Comparison of ENCODE assay signal across 17 cellular contexts in the genomic region with DNA sequence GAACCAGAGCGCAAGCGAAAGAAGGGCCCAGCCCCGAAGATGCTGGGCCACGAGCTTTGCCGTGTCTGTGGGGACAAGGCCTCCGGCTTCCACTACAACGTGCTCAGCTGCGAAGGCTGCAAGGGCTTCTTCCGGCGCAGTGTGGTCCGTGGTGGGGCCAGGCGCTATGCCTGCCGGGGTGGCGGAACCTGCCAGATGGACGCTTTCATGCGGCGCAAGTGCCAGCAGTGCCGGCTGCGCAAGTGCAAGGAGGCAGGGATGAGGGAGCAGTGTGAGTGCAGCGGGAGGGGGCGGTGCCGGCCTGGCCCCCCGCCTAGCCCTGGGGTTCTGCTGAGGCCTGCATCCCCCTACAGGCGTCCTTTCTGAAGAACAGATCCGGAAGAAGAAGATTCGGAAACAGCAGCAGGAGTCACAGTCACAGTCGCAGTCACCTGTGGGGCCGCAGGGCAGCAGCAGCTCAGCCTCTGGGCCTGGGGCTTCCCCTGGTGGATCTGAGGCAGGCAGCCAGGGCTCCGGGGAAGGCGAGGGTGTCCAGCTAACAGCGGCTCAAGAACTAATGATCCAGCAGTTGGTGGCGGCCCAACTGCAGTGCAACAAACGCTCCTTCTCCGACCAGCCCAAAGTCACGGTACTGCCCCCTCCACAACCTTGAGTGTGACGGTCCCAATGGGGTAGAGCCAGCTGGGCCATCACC. TPM values are rescaled to one million over a fixed set of nuclear protein-coding genes. Genes with fewer than 3 reads are reported as not detected.
DNase-seq lines count a peak whose midpoint lies in the region; ATAC-seq and TF ChIP-seq lines count a peak whose summit lies in the region.
"Had no signal": no experiment of that assay in that cellular context is flagged by ENCODE, and none has a peak within 500 bp of the region (broad histone marks: within the 10 kb centered on the region; RNA-seq: fewer than 3 reads in every experiment).

No MANE protein-coding gene starts in this region.

- no peak overlapping the region for H3K27ac ChIP-seq in neural progenitor cell
- H3K27ac ChIP-seq: suprapubic skin, VCaP had no signal

- peaks cover 21% of the 10 kb centered on the region for H3F3A ChIP-seq in neural progenitor cell (ENCODE audit: low read depth)

- peaks cover 18% of the 10 kb centered on the region for H3K4me1 Mint-ChIP-seq in activated CD4-positive, alpha-beta T cell treated with anti-CD3 and anti-CD28 coated beads, Interleukin-2, amount 10 ng/mL, durations not matched to agents 24 days and 14 days
- H3K4me1 Mint-ChIP-seq in activated T-helper 17 cell treated with anti-CD3 and anti-CD28 coated beads, Interleukin-2, amount 50 U/mL, for 72 hours = peaks cover 14% of the 10 kb centered on the region
- peaks cover 6% of the 10 kb centered on the region for H3K4me1 Mint-ChIP-seq in neural progenitor cell

- no peaks in the 10 kb centered on the region for H3K4me1 ChIP-seq in neural progenitor cell

- TF ChIP-seq CTCF in neural progenitor cell (IDR thresholded peaks at IDR 0.05) = no peak

- H3K4me3 Mint-ChIP-seq in activated CD4-positive, alpha-beta T cell treated with anti-CD3 and anti-CD28 coated beads, Interleukin-2, amount 10 ng/mL, durations not matched to agents 24 days and 14 days = peak overlapping the region; percentile 5
- peak overlapping the region; percentile 92 for H3K4me3 Mint-ChIP-seq in activated T-helper 17 cell treated with anti-CD3 and anti-CD28 coated beads, Interleukin-2, amount 50 U/mL, for 72 hours
- H3K4me3 Mint-ChIP-seq in neural progenitor cell = peak overlapping the region; percentile 99

- H3K4me3 ChIP-seq in neural progenitor cell = no peak overlapping the region
- H3K4me3 ChIP-seq: suprapubic skin had no signal

- intact Hi-C loops in activated CD4-positive, alpha-beta T cell treated with anti-CD3 and anti-CD28 coated beads, Interleukin-2, amount 10 ng/mL, durations not matched to agents 24 days and 14 days (cut with micrococcal nuclease) = no loop called here

- no peak overlapping the region for H3K9ac ChIP-seq in neural progenitor cell

- no peaks in the 10 kb centered on the region for H3K9me3 ChIP-seq in neural progenitor cell (ENCODE audit: low read depth)
- H3K9me3 ChIP-seq: suprapubic skin had no signal

- no peaks in the 10 kb centered on the region for H3K9me3 Mint-ChIP-seq in activated CD4-positive, alpha-beta T cell treated with anti-CD3 and anti-CD28 coated beads, Interleukin-2, amount 10 ng/mL, durations not matched to agents 24 days and 14 days
- no peaks in the 10 kb centered on the region for H3K9me3 Mint-ChIP-seq in activated T-helper 17 cell treated with anti-CD3 and anti-CD28 coated beads, Interleukin-2, amount 50 U/mL, for 72 hours
- no peaks in the 10 kb centered on the region for H3K9me3 Mint-ChIP-seq in neural progenitor cell

- no peaks in the 10 kb centered on the region for H3K36me3 ChIP-seq in neural progenitor cell

- no peak overlapping the region for H3K4me2 ChIP-seq in neural progenitor cell

- no peak overlapping the region for H2AFZ ChIP-seq in neural progenitor cell (replicated peaks)

- no peak overlapping the region for H3K27ac Mint-ChIP-seq in activated CD4-positive, alpha-beta T cell treated with anti-CD3 and anti-CD28 coated beads, Interleukin-2, amount 10 ng/mL, durations not matched to agents 24 days and 14 days
- H3K27ac Mint-ChIP-seq in activated T-helper 17 cell treated with anti-CD3 and anti-CD28 coated beads, Interleukin-2, amount 50 U/mL, for 72 hours = peak overlapping the region; percentile 8
- no peak overlapping the region for H3K27ac Mint-ChIP-seq in neural progenitor cell

- no peak for ATAC-seq in activated T-helper 17 cell treated with anti-CD3 and anti-CD28 coated beads, Interleukin-2, amount 50 U/mL, for 72 hours (replicated peaks)
- ATAC-seq in HG03442 (IDR thresholded peaks at IDR 0.05; ENCODE audit: unreplicated experiment) = no peak

- peaks cover 40% of the 10 kb centered on the region for H3K36me3 Mint-ChIP-seq in activated CD4-positive, alpha-beta T cell treated with anti-CD3 and anti-CD28 coated beads, Interleukin-2, amount 10 ng/mL, durations not matched to agents 24 days and 14 days (ENCODE audit: low read depth)
- peaks cover 62% of the 10 kb centered on the region for H3K36me3 Mint-ChIP-seq in activated T-helper 17 cell treated with anti-CD3 and anti-CD28 coated beads, Interleukin-2, amount 50 U/mL, for 72 hours (ENCODE audit: low read depth)
- H3K36me3 Mint-ChIP-seq in neural progenitor cell = peaks cover 22% of the 10 kb centered on the region

- H3K79me2 ChIP-seq in neural progenitor cell (ENCODE audit: low read depth) = no peaks in the 10 kb centered on the region

- no peaks in the 10 kb centered on the region for H3K27me3 Mint-ChIP-seq in activated CD4-positive, alpha-beta T cell treated with anti-CD3 and anti-CD28 coated beads, Interleukin-2, amount 10 ng/mL, durations not matched to agents 24 days and 14 days
- no peaks in the 10 kb centered on the region for H3K27me3 Mint-ChIP-seq in activated T-helper 17 cell treated with anti-CD3 and anti-CD28 coated beads, Interleukin-2, amount 50 U/mL, for 72 hours
- H3K27me3 Mint-ChIP-seq in neural progenitor cell (ENCODE audit: insufficient read depth, low read depth) = peaks cover 7% of the 10 kb centered on the region

- H3K27me3 ChIP-seq in neural progenitor cell = no peaks in the 10 kb centered on the region
- H3K27me3 ChIP-seq: suprapubic skin had no signal

- H4K20me1 ChIP-seq in neural progenitor cell (ENCODE audit: low read depth) = no peaks in the 10 kb centered on the region

- peak; percentile 55 for DNase-seq in activated CD4-positive, alpha-beta T cell treated with anti-CD3 and anti-CD28 coated beads, Interleukin-2, amount 10 ng/mL, durations not matched to agents 24 days and 14 days
- no peak for DNase-seq in activated CD4-positive, alpha-beta T cell treated with anti-CD3 and anti-CD28 coated beads for 4 hours
- DNase-seq in neural progenitor cell (ENCODE audit: low spot score) = no peak
- DNase-seq in NCI-H510A treated with DMSO at 0.1 percent for 48 hours (lab: John Stamatoyannopoulos, UW) = no peak
- DNase-seq: 8988T, COR-L47, GF-D8, KBM-7, NCI-H226, small intestine had no signal

RNA-seq across cellular contexts. Expression of a gene that starts 2.1 kb away (rescaled TPM):
- total RNA-seq in activated CD4-positive, alpha-beta T cell treated with anti-CD3 and anti-CD28 coated beads, Interleukin-2, amount 10 ng/mL, durations not matched to agents 24 days and 14 days = 81.4 and 84.7 TPM in 2 replicates
- total RNA-seq in activated T-helper 17 cell treated with anti-CD3 and anti-CD28 coated beads, Interleukin-2, amount 50 U/mL, for 72 hours = 10 to 100 TPM; 58.3 to 81.3 TPM
- total RNA-seq in neural progenitor cell (ENCODE audit: low replicate concordance) = 25.4 and 47.2 TPM in 2 replicates

RNA-seq across cellular contexts. Expression of a gene that starts 5.8 kb away (rescaled TPM):
- 188 and 204 TPM in 2 replicates for total RNA-seq in activated CD4-positive, alpha-beta T cell treated with anti-CD3 and anti-CD28 coated beads, Interleukin-2, amount 10 ng/mL, durations not matched to agents 24 days and 14 days
- total RNA-seq in activated T-helper 17 cell treated with anti-CD3 and anti-CD28 coated beads, Interleukin-2, amount 50 U/mL, for 72 hours = 100 to 1,000 TPM; 146 to 202 TPM
- total RNA-seq in neural progenitor cell (ENCODE audit: low replicate concordance) = 36.7 and 123 TPM in 2 replicates

RNA-seq across cellular contexts. Expression of a gene that starts 12.9 kb away (rescaled TPM):
- total RNA-seq in activated CD4-positive, alpha-beta T cell treated with anti-CD3 and anti-CD28 coated beads, Interleukin-2, amount 10 ng/mL, durations not matched to agents 24 days and 14 days = 13.6 and 18.0 TPM in 2 replicates
- total RNA-seq in activated T-helper 17 cell treated with anti-CD3 and anti-CD28 coated beads, Interleukin-2, amount 50 U/mL, for 72 hours = 10 to 100 TPM; 54.6 to 86.0 TPM
- 0.11 and 2.3 TPM in 2 replicates for total RNA-seq in neural progenitor cell (ENCODE audit: low replicate concordance)
- total RNA-seq: astrocyte had no signal

RNA-seq across cellular contexts. Expression of a gene that starts 40.4 kb away (rescaled TPM):
- 0.91 and 1.6 TPM in 2 replicates for total RNA-seq in activated CD4-positive, alpha-beta T cell treated with anti-CD3 and anti-CD28 coated beads, Interleukin-2, amount 10 ng/mL, durations not matched to agents 24 days and 14 days
- 1 to 10 TPM; 1.9 to 2.4 TPM for total RNA-seq in activated T-helper 17 cell treated with anti-CD3 and anti-CD28 coated beads, Interleukin-2, amount 50 U/mL, for 72 hours
- 0.31 TPM in 1 of 2 replicates, not detected in the other for total RNA-seq in neural progenitor cell (ENCODE audit: low replicate concordance)
- total RNA-seq: lung microvascular endothelial cell, suprapubic skin had no signal

RNA-seq across cellular contexts. Expression of a gene that starts 49.1 kb away (rescaled TPM):
- total RNA-seq in activated CD4-positive, alpha-beta T cell treated with anti-CD3 and anti-CD28 coated beads, Interleukin-2, amount 10 ng/mL, durations not matched to agents 24 days and 14 days = 20.3 TPM in 2 replicates
- 10 to 100 TPM; 12.8 to 18.8 TPM for total RNA-seq in activated T-helper 17 cell treated with anti-CD3 and anti-CD28 coated beads, Interleukin-2, amount 50 U/mL, for 72 hours
- total RNA-seq in neural progenitor cell (ENCODE audit: low replicate concordance) = 0.41 and 1.2 TPM in 2 replicates
- total RNA-seq: astrocyte, osteoblast had no signal

Comparison
In these comparisons a context has a peak if more than half of its experiments do, and no peak if none do; other contexts are left out.
1. H3K4me3 Mint-ChIP-seq: peak in every context shown above with its lines; median percentile 99 in neural progenitor cell; 92 in activated T-helper 17 cell treated with anti-CD3 and anti-CD28 coated beads, Interleukin-2, amount 50 U/mL, for 72 hours; 5 in activated CD4-positive, alpha-beta T cell treated with anti-CD3 and anti-CD28 coated beads, Interleukin-2, amount 10 ng/mL, durations not matched to agents 24 days and 14 days.